19 cellular contexts compared by ENCODE assay signal in genomic region chr4:84573335-84573734, GRCh38.
"Had no signal": no experiment of that assay in that cellular context is flagged by ENCODE, and none has a peak within 500 bp of the region (broad histone marks: within the 10 kb centered on the region; RNA-seq: fewer than 3 reads in every experiment).

No MANE protein-coding gene starts in this region.

- H3K36me3 Mint-ChIP-seq: naive B cell, neural progenitor cell had no signal

- H3K36me3 ChIP-seq: lower lobe of right lung, neural progenitor cell, sigmoid colon had no signal

- H3K27ac ChIP-seq: coronary artery, neural progenitor cell, sigmoid colon had no signal

- H3K27ac Mint-ChIP-seq: endodermal cell, naive B cell, neural progenitor cell, progenitor cell of endocrine pancreas had no signal

- H3K4me1 Mint-ChIP-seq: naive B cell had no signal

- ATAC-seq: left lobe of liver had no signal

- H3K27me3 ChIP-seq: neural progenitor cell, sigmoid colon had no signal

- H2AFZ ChIP-seq: neural progenitor cell had no signal

- H3K4me3 ChIP-seq: coronary artery, lower lobe of right lung, neural progenitor cell, sigmoid colon had no signal

- H3K4me1 ChIP-seq: lower lobe of right lung, sigmoid colon had no signal

- H3K4me2 ChIP-seq: neural progenitor cell had no signal

- H3K9ac ChIP-seq: neural progenitor cell had no signal

- H3K9me3 ChIP-seq: lower lobe of right lung, sigmoid colon had no signal

- DNase-seq: activated CD4-positive, alpha-beta T cell treated with anti-CD3 and anti-CD28 coated beads for 4 hours; activated CD4-positive, CD25-positive, alpha-beta regulatory T cell; activated naive CD4-positive, alpha-beta T cell treated with Interleukin-2 at 50 U/mL for 16 hours; activated T-cell treated with anti-CD3 and anti-CD28 coated beads, Interleukin-2, amount 50 U/mL, for 48 hours; amygdala; cerebellar nuclear complex; endodermal cell; lower lobe of right lung; naive B cell; retina; sigmoid colon; stimulated activated CD4-positive, alpha-beta T cell treated with anti-CD3 and anti-CD28 coated beads, Interleukin-2, amount 100 ng/mL, for 48 hours; stimulated activated CD8-positive, alpha-beta memory T cell treated with anti-CD3 and anti-CD28 coated beads, Interleukin-4, amount 100 ng/mL, for 48 hours; stimulated activated naive CD4-positive, alpha-beta T cell treated with Interleukin-2 at 50 U/mL for 16 hours; T-helper 9 cell had no signal

- H3K9me3 Mint-ChIP-seq: endodermal cell, neural progenitor cell had no signal

- H3K4me3 Mint-ChIP-seq: endodermal cell, naive B cell, neural progenitor cell had no signal
